Comparison of ENCODE assay signal across 1 cellular context in the genomic region with DNA sequence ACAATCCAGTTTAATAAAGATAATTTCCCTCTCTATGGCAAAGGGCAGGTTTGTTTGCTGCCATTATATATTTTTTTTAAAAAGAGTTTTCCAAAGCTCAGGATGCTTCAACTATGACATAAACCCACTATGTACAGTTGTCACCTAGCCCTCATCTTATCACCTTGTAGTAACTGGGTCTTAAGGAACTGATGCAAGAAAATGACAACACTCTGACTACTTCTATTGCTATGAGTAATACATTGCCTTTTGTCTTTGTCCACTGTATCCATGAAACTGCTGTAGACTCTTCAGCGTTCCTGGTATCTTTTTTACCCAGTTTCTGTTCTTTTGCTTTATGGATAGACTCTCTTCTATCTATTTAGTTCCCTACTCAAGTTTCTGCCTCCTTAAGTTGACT.
TF ChIP-seq lines count a peak whose summit lies in the region.

No MANE protein-coding gene starts in this region.

TF ChIP-seq in IMR-90, 13 proteins besides CTCF, POLR2A, EP300 and RAD21:
- peak; percentile 62; the same call in 1 of the 2 replicates for TF ChIP-seq CEBPB (IDR thresholded peaks at IDR 0.05; ENCODE audit: low read depth, low read length)
- TF ChIP-seq, protein P1, sequence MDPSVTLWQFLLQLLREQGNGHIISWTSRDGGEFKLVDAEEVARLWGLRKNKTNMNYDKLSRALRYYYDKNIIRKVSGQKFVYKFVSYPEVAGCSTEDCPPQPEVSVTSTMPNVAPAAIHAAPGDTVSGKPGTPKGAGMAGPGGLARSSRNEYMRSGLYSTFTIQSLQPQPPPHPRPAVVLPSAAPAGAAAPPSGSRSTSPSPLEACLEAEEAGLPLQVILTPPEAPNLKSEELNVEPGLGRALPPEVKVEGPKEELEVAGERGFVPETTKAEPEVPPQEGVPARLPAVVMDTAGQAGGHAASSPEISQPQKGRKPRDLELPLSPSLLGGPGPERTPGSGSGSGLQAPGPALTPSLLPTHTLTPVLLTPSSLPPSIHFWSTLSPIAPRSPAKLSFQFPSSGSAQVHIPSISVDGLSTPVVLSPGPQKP (IDR thresholded peaks at IDR 0.05; ENCODE audit: borderline replicate concordance, low read depth, low read length) = no peak
